23 cellular contexts compared by ENCODE assay signal in the genomic region with DNA sequence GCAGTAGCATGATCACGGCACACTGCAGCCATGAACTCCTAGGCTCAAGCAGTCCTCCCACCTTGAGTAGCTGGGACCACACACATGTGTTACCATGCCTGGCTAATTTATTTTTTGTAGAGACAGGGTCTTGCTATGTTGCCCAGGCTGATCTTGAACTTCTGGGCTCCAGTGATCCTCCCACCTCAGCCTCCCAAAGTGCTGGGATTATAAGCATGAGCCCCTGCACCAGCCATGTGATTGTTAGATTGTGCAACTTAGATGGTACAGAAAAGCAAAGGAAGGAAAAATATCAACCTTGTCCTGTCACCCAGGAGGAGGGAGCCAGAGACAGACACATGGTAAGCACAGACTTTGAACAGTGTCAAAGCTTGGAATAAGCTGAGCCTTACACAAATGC.
DNase-seq lines count a peak whose midpoint lies in the region; ATAC-seq, FAIRE-seq and TF ChIP-seq lines count a peak whose summit lies in the region.
"Had no signal": no experiment of that assay in that cellular context is flagged by ENCODE, and none has a peak within 500 bp of the region (broad histone marks: within the 10 kb centered on the region; RNA-seq: fewer than 3 reads in every experiment).

No MANE protein-coding gene starts in this region.

- intact Hi-C loops in CD4-positive, alpha-beta T cell (cut with DNase I, micrococcal nuclease), result no loop called here
- intact Hi-C loops in HepG2 (cut with micrococcal nuclease; ENCODE audit: unreplicated experiment), result loop anchor here (5.0 kb wide), 1 partner anchor 73 kb away; a partner anchor contains a TSS
- intact Hi-C loops in mucosa of descending colon (cut with DNase I, micrococcal nuclease), result no loop called here

- H3K4me3 Mint-ChIP-seq in CD4-positive, alpha-beta T cell, result no peak overlapping the region
- H3K4me3 Mint-ChIP-seq in WTC11, result no peak overlapping the region
- H3K4me3 Mint-ChIP-seq in progenitor cell of endocrine pancreas (ENCODE audit: low read depth), result no peak overlapping the region
- H3K4me3 Mint-ChIP-seq: activated T-cell treated with anti-CD3 and anti-CD28 coated beads, Interleukin-2, amount 50 U/mL, for 72 hours; H9; IgD-negative memory B cell; neural progenitor cell; T-helper 1 cell treated with Interleukin-12 subunit alpha and Interleukin-12 subunit beta and Interleukin-4 antibody, amounts not matched to agents 30 μg/mL and 1 μg/mL, for 36 hours had no signal

- H3K9ac ChIP-seq in HepG2 (ENCODE audit: insufficient read depth, low read depth, low read length), result no peak overlapping the region
- H3K9ac ChIP-seq: neural progenitor cell had no signal

- peaks cover 9% of the 10 kb centered on the region for H3K4me1 Mint-ChIP-seq in CD4-positive, alpha-beta T cell (ENCODE audit: low read depth)
- H3K4me1 Mint-ChIP-seq in WTC11, result peaks cover 14% of the 10 kb centered on the region
- H3K4me1 Mint-ChIP-seq in progenitor cell of endocrine pancreas (ENCODE audit: low read depth), result peaks cover 22% of the 10 kb centered on the region

- WGBS in HepG2 (ENCODE audit: low lambda C conversion rate), result 100% methylated on average over 1 of the region's 1 CpG

- no peaks in the 10 kb centered on the region for H3K9me3 ChIP-seq in CD4-positive, alpha-beta T cell (ENCODE audit: control insufficient read depth, low read length)
- H3K9me3 ChIP-seq in HepG2 (ENCODE audit: low read length), result no peaks in the 10 kb centered on the region
- H3K9me3 ChIP-seq in mucosa of descending colon, result no peaks in the 10 kb centered on the region
- H3K9me3 ChIP-seq: esophagus muscularis mucosa, tibial nerve had no signal

- H3K27me3 Mint-ChIP-seq in CD4-positive, alpha-beta T cell, result no peaks in the 10 kb centered on the region
- H3K27me3 Mint-ChIP-seq in WTC11 (ENCODE audit: low read depth), result no peaks in the 10 kb centered on the region
- no peaks in the 10 kb centered on the region for H3K27me3 Mint-ChIP-seq in progenitor cell of endocrine pancreas
- H3K27me3 Mint-ChIP-seq: IgD-negative memory B cell had no signal

- H3K79me2 ChIP-seq in HepG2 (ENCODE audit: insufficient read depth, low read length), result peaks cover 67% of the 10 kb centered on the region

- CTCF ChIA-PET in CD4-positive, alpha-beta T cell (lab: Charles Lee), result interaction anchor here (1.4 kb wide), 1 partner anchor 80 kb away, joined by 3 read pairs; no protein-coding TSS in a partner anchor
- CTCF ChIA-PET in WTC11 (lab: Charles Lee), result interaction anchor here (1.0 kb wide), 1 partner anchor 8 kb away, joined by 4 read pairs; no protein-coding TSS in a partner anchor
- CTCF ChIA-PET in HepG2 (lab: Yijun Ruan, JAX; ENCODE audit: low intra/inter-chr PET ratio, low total read pairs), result no interaction called here

- POLR2A ChIA-PET in CD4-positive, alpha-beta T cell (lab: Charles Lee), result interaction anchor here (1.1 to 1.3 kb wide), 2 partner anchors 8 to 11 kb away, joined by 3 to 4 read pairs; no protein-coding TSS in a partner anchor
- POLR2A ChIA-PET in WTC11 (lab: Charles Lee) (no interaction called here), HepG2 (lab: Yijun Ruan, JAX) (interaction anchor here (1.0 kb wide), 1 partner anchor 10 kb away, joined by 3 read pairs; no protein-coding TSS in a partner anchor)

- no peak for TF ChIP-seq POLR2A in HepG2 (IDR thresholded peaks at IDR 0.05; ENCODE audit: insufficient read depth in 1 of 2, low read depth in 2 of 2, low read length in 2 of 2)

- H3K36me3 Mint-ChIP-seq in CD4-positive, alpha-beta T cell (ENCODE audit: low read depth), result no peaks in the 10 kb centered on the region
- H3K36me3 Mint-ChIP-seq in WTC11 (peaks cover 27% of the 10 kb centered on the region), progenitor cell of endocrine pancreas (ENCODE audit: insufficient read depth) (no peaks in the 10 kb centered on the region)
- H3K36me3 Mint-ChIP-seq: IgD-negative memory B cell, neural progenitor cell had no signal

- peaks cover 17% of the 10 kb centered on the region for H4K20me1 ChIP-seq in HepG2 (ENCODE audit: insufficient read depth, low read length)

- 0 out of 5 replicates have a peak, but pooled peaks cover 0 to 3% of the 10 kb centered on the region in 2 experiments for H3K36me3 ChIP-seq in HepG2 (replicated peaks in 1 of 2; ENCODE audit: control insufficient read depth in 1 of 2, insufficient read depth in 2 of 2, low read length in 2 of 2)
- no peaks in the 10 kb centered on the region for H3K36me3 ChIP-seq in mucosa of descending colon (ENCODE audit: low read depth)
- H3K36me3 ChIP-seq: esophagus muscularis mucosa, neural progenitor cell, tibial nerve had no signal

- no peak overlapping the region for H2AFZ ChIP-seq in HepG2 (ENCODE audit: low read length)
- H2AFZ ChIP-seq: neural progenitor cell had no signal

- H3K4me2 ChIP-seq in HepG2 (ENCODE audit: low read depth, low read length), result no peak overlapping the region
- H3K4me2 ChIP-seq: neural progenitor cell had no signal

- H3K27me3 ChIP-seq in CD4-positive, alpha-beta T cell (ENCODE audit: control insufficient read depth, insufficient read depth, low read length), result no peaks in the 10 kb centered on the region
- H3K27me3 ChIP-seq in HepG2 (ENCODE audit: control insufficient read depth in 1 of 2, insufficient read depth in 2 of 2, low read length in 2 of 2), result no peaks in the 10 kb centered on the region
- H3K27me3 ChIP-seq: esophagus muscularis mucosa, foreskin keratinocyte, neural progenitor cell, tibial nerve had no signal

- no peak for ATAC-seq in CD4-positive, alpha-beta T cell (ENCODE audit: poor library complexity)
- no peak for ATAC-seq in WTC11
- ATAC-seq in HepG2, result peak; percentile 87
- ATAC-seq in mucosa of descending colon, result no peak
- no peak for ATAC-seq in GM19351 (IDR thresholded peaks at IDR 0.05; ENCODE audit: unreplicated experiment)
- ATAC-seq in HG03520 (IDR thresholded peaks at IDR 0.05; ENCODE audit: unreplicated experiment), result no peak

- TF ChIP-seq EP300 in HepG2 (IDR thresholded peaks at IDR 0.05; ENCODE audit: low read depth in 2 of 2, low read length in 2 of 2) (no peak), HepG2 (CRISPR knock-in tag; IDR thresholded peaks at IDR 0.05; ENCODE audit: borderline replicate concordance) (no peak)

- H3K4me3 ChIP-seq in HepG2 (replicated peaks in 1 of 3; ENCODE audit: insufficient read depth in 1 of 3, low read depth in 2 of 3, low read length in 3 of 3) (no peak overlapping the region), mucosa of descending colon (no peak overlapping the region)
- H3K4me3 ChIP-seq: esophagus muscularis mucosa, lung, neural progenitor cell, tibial nerve had no signal

- no peak for TF ChIP-seq CTCF in CD4-positive, alpha-beta T cell (IDR thresholded peaks at IDR 0.05)
- TF ChIP-seq CTCF in WTC11 (IDR thresholded peaks at IDR 0.05) (no peak), HepG2 (CRISPR knock-in tag; IDR thresholded peaks at IDR 0.05) (peak; percentile 54), progenitor cell of endocrine pancreas (IDR thresholded peaks at IDR 0.05; ENCODE audit: unreplicated experiment) (no peak), mucosa of descending colon (IDR thresholded peaks at IDR 0.05) (no peak)

- H3K27ac Mint-ChIP-seq in CD4-positive, alpha-beta T cell, result peak overlapping the region; percentile 1
- no peak overlapping the region for H3K27ac Mint-ChIP-seq in WTC11
- H3K27ac Mint-ChIP-seq in progenitor cell of endocrine pancreas, result peak overlapping the region; percentile 49
- H3K27ac Mint-ChIP-seq: activated T-cell treated with anti-CD3 and anti-CD28 coated beads, Interleukin-2, amount 50 U/mL, for 72 hours; H9; T-helper 1 cell treated with Interleukin-12 subunit alpha and Interleukin-12 subunit beta and Interleukin-4 antibody, amounts not matched to agents 30 μg/mL and 1 μg/mL, for 36 hours had no signal

- H3K27ac ChIP-seq in CD4-positive, alpha-beta T cell (ENCODE audit: low read depth, low read length), result no peak overlapping the region
- H3K27ac ChIP-seq in HepG2 (ENCODE audit: extremely low read length, insufficient read depth, low read length), result peak overlapping the region; percentile 20
- H3K27ac ChIP-seq: foreskin keratinocyte, neural progenitor cell had no signal

- no TSS peak for BruUV-seq in HepG2 (replicated peaks; lab: Mats Ljungman, UMichigan)

- DNase-seq in CD4-positive, alpha-beta T cell, result no peak
- DNase-seq in WTC11 (ENCODE audit: low spot score) (no peak), HepG2 (ENCODE audit: low spot score) (peak; percentile 56), progenitor cell of endocrine pancreas (ENCODE audit: low spot score, unreplicated experiment) (no peak), frontal cortex (ENCODE audit: low spot score in 2 of 2) (no peak), mucosa of descending colon (no peak)
- DNase-seq: activated CD4-positive, CD25-positive, alpha-beta regulatory T cell treated with anti-CD3 and anti-CD28 coated beads, Interleukin-2, amount 50 U/mL, for 72 hours; activated naive CD4-positive, alpha-beta T cell; central memory CD4-positive, alpha-beta T cell; H9; NCI-H1092; NCI-H187 had no signal

- FAIRE-seq in HepG2 (lab: Jason Lieb, UNC) (peak; percentile 83), frontal cortex (lab: Jason Lieb, UNC) (no peak)
- FAIRE-seq: endometrium had no signal

- TF ChIP-seq RAD21 in HepG2 (CRISPR knock-in tag; IDR thresholded peaks at IDR 0.05), result peak; percentile 26; the same call in 1 of the 2 replicates

- peaks cover 78% of the 10 kb centered on the region for H3K4me1 ChIP-seq in HepG2 (ENCODE audit: insufficient read depth, low read length)
- peaks cover 3% of the 10 kb centered on the region for H3K4me1 ChIP-seq in mucosa of descending colon (ENCODE audit: low read depth)

- in situ Hi-C loops in HepG2 (cut with HindIII; ENCODE audit: extremely low pct_ligation_motif_present, low pct_unique_long_range_greater_than_20kb), result no loop called here

- H3K9me3 Mint-ChIP-seq in CD4-positive, alpha-beta T cell, result no peaks in the 10 kb centered on the region
- H3K9me3 Mint-ChIP-seq in WTC11, result peaks cover 20% of the 10 kb centered on the region
- peaks cover 7% of the 10 kb centered on the region for H3K9me3 Mint-ChIP-seq in progenitor cell of endocrine pancreas (ENCODE audit: low read depth)
- H3K9me3 Mint-ChIP-seq: activated T-cell treated with anti-CD3 and anti-CD28 coated beads, Interleukin-2, amount 50 U/mL, for 72 hours; IgD-negative memory B cell; T-helper 1 cell treated with Interleukin-12 subunit alpha and Interleukin-12 subunit beta and Interleukin-4 antibody, amounts not matched to agents 30 μg/mL and 1 μg/mL, for 36 hours had no signal

TF ChIP-seq in WTC11, 78 proteins besides CTCF, POLR2A, EP300 and RAD21 (continues in another document):
- TF ChIP-seq ZNF121 (CRISPR knock-in tag; IDR thresholded peaks at IDR 0.05), result peak; percentile 81
- TF ChIP-seq TP53 (CRISPR knock-in tag; IDR thresholded peaks at IDR 0.05), result no peak
- TF ChIP-seq NR2C2 (CRISPR knock-in tag; IDR thresholded peaks at IDR 0.05), result no peak
- no peak for TF ChIP-seq TCF7 (CRISPR knock-in tag; IDR thresholded peaks at IDR 0.05; ENCODE audit: low read depth)
- TF ChIP-seq FOXP1 (CRISPR knock-in tag; IDR thresholded peaks at IDR 0.05; ENCODE audit: borderline replicate concordance), result no peak

TF ChIP-seq in HepG2, 621 proteins besides CTCF, POLR2A, EP300 and RAD21 (continues in another document):
- TF ChIP-seq ZSCAN22 (CRISPR knock-in tag; IDR thresholded peaks at IDR 0.05) (no peak), HDAC1 (CRISPR knock-in tag; IDR thresholded peaks at IDR 0.05) (peak; percentile 54; the same call in 1 of the 2 replicates)
